19 cellular contexts compared by ENCODE assay signal in the genomic region with DNA sequence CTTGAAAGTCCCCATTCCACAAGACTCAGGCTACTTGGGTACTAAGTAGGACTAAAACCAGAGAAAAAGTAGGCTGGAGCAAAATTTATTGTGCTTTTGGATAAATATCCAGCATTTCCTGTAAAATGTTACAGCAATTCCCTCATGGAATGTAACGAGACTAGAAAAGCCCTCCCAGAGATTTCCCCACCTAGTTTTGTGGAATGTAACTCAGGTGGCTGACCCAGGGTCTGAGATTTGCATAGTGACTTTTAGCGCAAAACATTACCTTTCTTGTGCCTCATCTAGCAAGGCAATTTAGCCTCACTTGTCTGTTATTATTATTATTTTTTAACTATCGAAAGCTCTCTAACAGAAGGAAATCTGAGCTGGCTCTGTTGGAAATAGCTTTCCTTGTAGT.
"Had no signal": no experiment of that assay in that cellular context is flagged by ENCODE, and none has a peak within 500 bp of the region (broad histone marks: within the 10 kb centered on the region; RNA-seq: fewer than 3 reads in every experiment).

No MANE protein-coding gene starts in this region.

- H3K4me3 Mint-ChIP-seq: naive thymus-derived CD8-positive, alpha-beta T cell; nephron progenitor cell; stimulated activated effector memory CD8-positive, alpha-beta T cell treated with anti-CD3 and anti-CD28 coated beads, Interleukin-12 subunit alpha, Interleukin-12 subunit beta, amount 100 ng/mL, for 72 hours had no signal

- H3K9me3 ChIP-seq: left lung, psoas muscle, sigmoid colon, stomach, thyroid gland, upper lobe of left lung had no signal

- H3K27ac Mint-ChIP-seq: nephron progenitor cell; stimulated activated effector memory CD8-positive, alpha-beta T cell treated with anti-CD3 and anti-CD28 coated beads, Interleukin-12 subunit alpha, Interleukin-12 subunit beta, amount 100 ng/mL, for 72 hours had no signal

- H3K27me3 ChIP-seq: dorsolateral prefrontal cortex, sigmoid colon, thyroid gland, upper lobe of left lung had no signal

- H3K4me3 ChIP-seq: dorsolateral prefrontal cortex, left lung, psoas muscle, sigmoid colon, stomach, thyroid gland, upper lobe of left lung had no signal

- H3K9me3 Mint-ChIP-seq: naive thymus-derived CD8-positive, alpha-beta T cell; nephron progenitor cell; stimulated activated effector memory CD8-positive, alpha-beta T cell treated with anti-CD3 and anti-CD28 coated beads, Interleukin-12 subunit alpha, Interleukin-12 subunit beta, amount 100 ng/mL, for 72 hours had no signal

- ATAC-seq: left cardiac atrium; left lung; naive thymus-derived CD8-positive, alpha-beta T cell; psoas muscle; right cardiac atrium; stimulated activated effector memory CD8-positive, alpha-beta T cell treated with anti-CD3 and anti-CD28 coated beads, Interleukin-12 subunit alpha, Interleukin-12 subunit beta, amount 100 ng/mL, for 72 hours had no signal

- H3K36me3 Mint-ChIP-seq: naive thymus-derived CD8-positive, alpha-beta T cell; stimulated activated effector memory CD8-positive, alpha-beta T cell treated with anti-CD3 and anti-CD28 coated beads, Interleukin-12 subunit alpha, Interleukin-12 subunit beta, amount 100 ng/mL, for 72 hours had no signal

- DNase-seq: dorsolateral prefrontal cortex; effector CD4-positive, alpha-beta T cell; kidney; left cardiac atrium; left lung; mesenchymal stem cell; naive thymus-derived CD8-positive, alpha-beta T cell; nephron progenitor cell; nucleus accumbens; psoas muscle; right cardiac atrium; sigmoid colon; stimulated activated CD4-positive, alpha-beta T cell treated with anti-CD3 and anti-CD28 coated beads, Interleukin-2, amount 100 ng/mL, for 24 hours; stimulated activated CD4-positive, alpha-beta T cell treated with anti-CD3 and anti-CD28 coated beads, Interleukin-4, amount 100 ng/mL, for 24 hours; stimulated activated naive CD4-positive, alpha-beta T cell treated with Interleukin-2 at 50 U/mL for 16 hours; stomach; thyroid gland; upper lobe of left lung had no signal

- H3K36me3 ChIP-seq: left lung, sigmoid colon, stomach, thyroid gland, upper lobe of left lung had no signal

- H3K4me1 ChIP-seq: psoas muscle, sigmoid colon, thyroid gland, upper lobe of left lung had no signal

- H3K27ac ChIP-seq: dorsolateral prefrontal cortex, left lung, psoas muscle, sigmoid colon, stomach, thyroid gland, upper lobe of left lung had no signal

- H3K4me1 Mint-ChIP-seq: naive thymus-derived CD8-positive, alpha-beta T cell; nephron progenitor cell; stimulated activated effector memory CD8-positive, alpha-beta T cell treated with anti-CD3 and anti-CD28 coated beads, Interleukin-12 subunit alpha, Interleukin-12 subunit beta, amount 100 ng/mL, for 72 hours had no signal
